Comparison of ENCODE assay signal across 8 cellular contexts in the genomic region with DNA sequence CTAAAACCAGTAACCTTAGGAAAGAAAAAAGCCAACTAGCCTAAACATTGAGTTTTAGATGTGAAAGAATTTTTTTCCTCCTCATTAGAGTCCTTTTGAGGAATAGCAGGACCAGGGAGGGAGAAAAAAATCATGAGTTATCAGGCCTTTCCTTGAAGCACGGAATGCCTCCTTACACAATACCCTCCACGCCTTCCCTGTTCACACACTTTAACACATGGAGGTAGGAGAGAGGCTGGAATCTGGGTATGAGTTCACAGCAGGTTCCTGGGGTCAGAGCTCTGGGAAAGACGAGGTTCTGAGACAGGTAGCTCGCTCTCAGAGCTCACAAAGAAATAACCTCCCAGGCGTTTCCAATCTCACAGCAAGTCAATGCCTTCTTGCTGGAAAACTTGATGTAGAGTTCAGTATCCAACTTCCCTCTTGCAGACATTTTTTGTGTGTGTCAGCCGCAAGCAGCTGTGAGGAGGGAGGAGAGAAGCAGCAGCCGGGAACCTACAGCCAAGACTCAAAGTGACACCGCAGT. TPM values are rescaled to one million over a fixed set of nuclear protein-coding genes. Genes with fewer than 3 reads are reported as not detected.
DNase-seq lines count a peak whose midpoint lies in the region; ATAC-seq and TF ChIP-seq lines count a peak whose summit lies in the region.

No MANE protein-coding gene starts in this region.

- H3K4me1 Mint-ChIP-seq in effector memory CD8-positive, alpha-beta T cell (ENCODE audit: low read depth in 2 of 2): peaks cover 23 to 30% of the 10 kb centered on the region in 2 donors
- H3K4me1 Mint-ChIP-seq in naive B cell: peaks cover 36 to 45% (median 37%) of the 10 kb centered on the region in 3 donors

- no peaks in the 10 kb centered on the region for H3K9me3 Mint-ChIP-seq in effector memory CD8-positive, alpha-beta T cell
- H3K9me3 Mint-ChIP-seq in naive B cell: no peaks in the 10 kb centered on the region

- H3K27ac ChIP-seq in cardiac muscle cell: peak overlapping the region; percentile 92
- peak overlapping the region; percentile 61; the same call in 1 of the 2 replicates for H3K27ac ChIP-seq in OCI-LY3 (ENCODE audit: low read length)

- peak overlapping the region; percentile 88 to 97 for H3K4me3 Mint-ChIP-seq in effector memory CD8-positive, alpha-beta T cell
- peak overlapping the region; percentile 92 to 99 (median 97) for H3K4me3 Mint-ChIP-seq in naive B cell

- H3K27me3 Mint-ChIP-seq in effector memory CD8-positive, alpha-beta T cell: no peaks in the 10 kb centered on the region
- no peaks in the 10 kb centered on the region for H3K27me3 Mint-ChIP-seq in naive B cell

- H3K27ac Mint-ChIP-seq in effector memory CD8-positive, alpha-beta T cell: peak overlapping the region; percentile 94 to 96
- H3K27ac Mint-ChIP-seq in naive B cell: peak overlapping the region; percentile 95 to 99 (median 98)

- ATAC-seq in Right ventricle myocardium inferior (no peak), naive B cell (ENCODE audit: low read depth in 2 of 2) (no peak), sciatic nerve (no peak), HG03280 (IDR thresholded peaks at IDR 0.05; ENCODE audit: unreplicated experiment) (no peak), GM19023 (IDR thresholded peaks at IDR 0.05; ENCODE audit: unreplicated experiment) (no peak)
- no peak for ATAC-seq in effector memory CD8-positive, alpha-beta T cell (replicated peaks)

- no peaks in the 10 kb centered on the region for H4K20me1 ChIP-seq in OCI-LY3 (ENCODE audit: insufficient read depth, low read length)

- H3K9me3 ChIP-seq in cardiac muscle cell (ENCODE audit: low read depth): no peaks in the 10 kb centered on the region
- 0 out of 2 replicates have a peak, but pooled peaks cover 4% of the 10 kb centered on the region for H3K9me3 ChIP-seq in OCI-LY3 (ENCODE audit: insufficient read depth, low read length)

- intact Hi-C loops in Right ventricle myocardium inferior (cut with DNase I) (no loop called here), sciatic nerve (cut with DNase I) (no loop called here)

- H3K36me3 ChIP-seq in cardiac muscle cell (no peaks in the 10 kb centered on the region), OCI-LY3 (replicated peaks; ENCODE audit: low read depth, low read length) (peaks cover 11% of the 10 kb centered on the region)

- H3K79me2 ChIP-seq in OCI-LY3 (ENCODE audit: low read length): peaks cover 5% of the 10 kb centered on the region; the same call in 1 of the 2 replicates

- peaks cover 16% of the 10 kb centered on the region for H3K36me3 Mint-ChIP-seq in effector memory CD8-positive, alpha-beta T cell (ENCODE audit: insufficient read depth)
- H3K36me3 Mint-ChIP-seq in naive B cell: peaks cover 7 to 11% of the 10 kb centered on the region in 2 donors

- no peak for TF ChIP-seq CTCF in cardiac muscle cell (IDR thresholded peaks at IDR 0.05; ENCODE audit: low read depth, low read length)
- TF ChIP-seq CTCF in OCI-LY3 (IDR thresholded peaks at IDR 0.05; ENCODE audit: low read depth, low read length): no peak

- H2AFZ ChIP-seq in OCI-LY3 (ENCODE audit: low read depth, low read length): peak overlapping the region; percentile 98

- peak overlapping the region; percentile 77 for H3K4me2 ChIP-seq in OCI-LY3 (ENCODE audit: low read length)

- DNase-seq in cardiac muscle cell (ENCODE audit: low read depth in 1 of 2, low spot score in 1 of 2) (peak; percentile 12 to 46), Right ventricle myocardium inferior (ENCODE audit: missing footprints) (no peak), naive B cell (no peak), sciatic nerve (ENCODE audit: low spot score) (no peak)
- no peak for DNase-seq in effector memory CD8-positive, alpha-beta T cell

- H3K4me3 ChIP-seq in cardiac muscle cell: peak overlapping the region; percentile 68
- H3K4me3 ChIP-seq in OCI-LY3 (ENCODE audit: low read length): peak overlapping the region; percentile 87

- H3K9ac ChIP-seq in OCI-LY3 (ENCODE audit: low read length): peak overlapping the region; percentile 86

- H3K4me1 ChIP-seq in cardiac muscle cell (ENCODE audit: low read depth) (peaks cover 5% of the 10 kb centered on the region), OCI-LY3 (ENCODE audit: low read length) (peaks cover 7% of the 10 kb centered on the region)

- H3K27me3 ChIP-seq in cardiac muscle cell (no peaks in the 10 kb centered on the region), OCI-LY3 (ENCODE audit: low read depth, low read length) (no peaks in the 10 kb centered on the region)

RNA-seq across cellular contexts. Expression of a gene that starts 0.7 kb away (rescaled TPM):
- total RNA-seq in cardiac muscle cell: 5.7 and 7.2 TPM in 2 replicates
- 10.2 and 14.3 TPM in 2 replicates for polyA plus RNA-seq in cardiac muscle cell
- total RNA-seq in Right ventricle myocardium inferior: 9.0 TPM
- polyA plus RNA-seq in naive B cell (ENCODE audit: low read depth in 6 of 6): 10 to 100 TPM in 4 of 6 donors, 1 to 10 TPM in 2; 4.3 to 17.0 (median 14.8) TPM
- total RNA-seq in sciatic nerve: 22.6 TPM

RNA-seq across cellular contexts. Expression of a gene that starts 59.1 kb away (rescaled TPM):
- total RNA-seq in cardiac muscle cell: 8.4 and 28.3 TPM in 2 replicates
- 4.5 and 15.2 TPM in 2 replicates for polyA plus RNA-seq in cardiac muscle cell
- 6.1 TPM for total RNA-seq in Right ventricle myocardium inferior
- 1 to 10 TPM; 4.2 to 9.9 (median 6.6) TPM for polyA plus RNA-seq in naive B cell (ENCODE audit: low read depth in 6 of 6)
- total RNA-seq in sciatic nerve: 11.5 TPM

Comparison
In these comparisons a context has a peak if more than half of its experiments do, and no peak if none do; other contexts are left out.
1. DNase-seq: peak in cardiac muscle cell (2 of 2); none in Right ventricle myocardium inferior (single experiment), effector memory CD8-positive, alpha-beta T cell (0 of 3), naive B cell (single experiment) and sciatic nerve (single experiment).